In genomic region chr10:46629805-46630204, GRCh38 we compare ENCODE assay signal across 2 cellular contexts. TPM values are rescaled to one million over a fixed set of nuclear protein-coding genes. Genes with fewer than 3 reads are reported as not detected.
"Had no signal": no experiment of that assay in that cellular context is flagged by ENCODE, and none has a peak within 500 bp of the region (broad histone marks: within the 10 kb centered on the region; RNA-seq: fewer than 3 reads in every experiment).

No MANE protein-coding gene starts in this region.

RNA-seq across cellular contexts. Expression of gene SYT15, which starts 50.9 kb away (rescaled TPM):
- total RNA-seq: GM23338, H7 had no signal
